ENCODE assay signal across 1 cellular context in genomic region chr16:84957792-84958191, GRCh38.
TF ChIP-seq lines count a peak whose summit lies in the region.

No MANE protein-coding gene starts in this region.

TF ChIP-seq in Ishikawa, 13 proteins besides CTCF, POLR2A, EP300 and RAD21:
- TF ChIP-seq REST (IDR thresholded peaks at IDR 0.05; ENCODE audit: low read depth), result no peak
- TF ChIP-seq, protein P1, sequence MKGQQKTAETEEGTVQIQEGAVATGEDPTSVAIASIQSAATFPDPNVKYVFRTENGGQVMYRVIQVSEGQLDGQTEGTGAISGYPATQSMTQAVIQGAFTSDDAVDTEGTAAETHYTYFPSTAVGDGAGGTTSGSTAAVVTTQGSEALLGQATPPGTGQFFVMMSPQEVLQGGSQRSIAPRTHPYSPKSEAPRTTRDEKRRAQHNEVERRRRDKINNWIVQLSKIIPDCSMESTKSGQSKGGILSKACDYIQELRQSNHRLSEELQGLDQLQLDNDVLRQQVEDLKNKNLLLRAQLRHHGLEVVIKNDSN (IDR thresholded peaks at IDR 0.05), result peak; percentile 76
